ENCODE assay signal across 1 cellular context in genomic region chr5:112420111-112420864, GRCh38.
A peak's percentile ranks its signal among the peaks of the same experiment; 100 is the strongest.
TF ChIP-seq lines count a peak whose summit lies in the region.

No MANE protein-coding gene starts in this region.

TF ChIP-seq in HepG2, 621 proteins besides CTCF, POLR2A, EP300 and RAD21 (continued from another document):
- TF ChIP-seq MYPOP (CRISPR knock-in tag; IDR thresholded peaks at IDR 0.05) (0 out of 2 replicates have a peak, but pooled peaks have one; percentile 28), ZNF678 (CRISPR knock-in tag; IDR thresholded peaks at IDR 0.05) (no peak), ZBTB7B (CRISPR knock-in tag; IDR thresholded peaks at IDR 0.05) (no peak), XRCC5 (optimal IDR thresholded peaks at IDR 0.05; ENCODE audit: low read length) (peak; percentile 37), HNF4A (CRISPR knock-in tag; IDR thresholded peaks at IDR 0.05) (0 out of 2 replicates have a peak, but pooled peaks have one; percentile 9), PREB (CRISPR knock-in tag; IDR thresholded peaks at IDR 0.05) (no peak), NR2F2 (IDR thresholded peaks at IDR 0.05; ENCODE audit: borderline replicate concordance, low read depth) (no peak), POGZ (CRISPR knock-in tag; IDR thresholded peaks at IDR 0.05) (0 out of 2 replicates have a peak, but pooled peaks have one; percentile 39), NR0B2 (CRISPR knock-in tag; IDR thresholded peaks at IDR 0.05) (0 out of 2 replicates have a peak, but pooled peaks have one; percentile 34), IRF2 (CRISPR knock-in tag; IDR thresholded peaks at IDR 0.05) (0 out of 2 replicates have a peak, but pooled peaks have one; percentile 12), ZNF891 (CRISPR knock-in tag; IDR thresholded peaks at IDR 0.05) (0 out of 2 replicates have a peak, but pooled peaks have one; percentile 20), FOXK1 (CRISPR knock-in tag; IDR thresholded peaks at IDR 0.05; ENCODE audit: borderline replicate concordance, low read depth) (no peak), HMGXB4 (CRISPR knock-in tag; IDR thresholded peaks at IDR 0.05; ENCODE audit: borderline replicate concordance in 1 of 2, low read depth in 1 of 2) (peak; percentile 72 to 85; a peak in 3 of 4 replicates), STAT5B (CRISPR knock-in tag; IDR thresholded peaks at IDR 0.05) (no peak), KLF16 (CRISPR knock-in tag; IDR thresholded peaks at IDR 0.05) (no peak), ZSCAN20 (CRISPR knock-in tag; IDR thresholded peaks at IDR 0.05; ENCODE audit: borderline replicate concordance) (no peak), ZNF609 (CRISPR knock-in tag; IDR thresholded peaks at IDR 0.05; ENCODE audit: borderline replicate concordance) (no peak), ZNF563 (CRISPR knock-in tag; IDR thresholded peaks at IDR 0.05) (no peak), ATF7 (IDR thresholded peaks at IDR 0.05) (no peak), ATF7 (CRISPR knock-in tag; IDR thresholded peaks at IDR 0.05) (no peak), BATF2 (CRISPR knock-in tag; IDR thresholded peaks at IDR 0.05) (no peak), TMF1 (CRISPR knock-in tag; IDR thresholded peaks at IDR 0.05; ENCODE audit: low read depth) (0 out of 2 replicates have a peak, but pooled peaks have one; percentile 39), KDM2A (CRISPR knock-in tag; IDR thresholded peaks at IDR 0.05; ENCODE audit: borderline replicate concordance, low read depth) (peak; percentile 92), SALL2 (CRISPR knock-in tag; IDR thresholded peaks at IDR 0.05) (peak; percentile 37; the same call in 1 of the 2 replicates), ZNF800 (CRISPR knock-in tag; IDR thresholded peaks at IDR 0.05) (0 out of 2 replicates have a peak, but pooled peaks have one; percentile 50), FOXJ3 (CRISPR knock-in tag; IDR thresholded peaks at IDR 0.05; ENCODE audit: borderline replicate concordance) (0 out of 2 replicates have a peak, but pooled peaks have one; percentile 26), FOSL2 (CRISPR knock-in tag; IDR thresholded peaks at IDR 0.05) (no peak), GABPB1 (CRISPR knock-in tag; IDR thresholded peaks at IDR 0.05) (peak; percentile 59; the same call in 1 of the 2 replicates), CBX2 (IDR thresholded peaks at IDR 0.05; ENCODE audit: low read depth, low read length) (no peak), CBX2 (CRISPR knock-in tag; IDR thresholded peaks at IDR 0.05; ENCODE audit: low read depth) (no peak), ZNF574 (CRISPR knock-in tag; IDR thresholded peaks at IDR 0.05) (peak; percentile 45; the same call in 1 of the 2 replicates), FOSL1 (CRISPR knock-in tag; IDR thresholded peaks at IDR 0.05; ENCODE audit: borderline replicate concordance) (no peak), EZH2 (conservative IDR thresholded peaks at IDR 0.05; ENCODE audit: low read depth, low read length) (no peak), ZFP91 (CRISPR knock-in tag; IDR thresholded peaks at IDR 0.05; ENCODE audit: borderline replicate concordance) (peak; percentile 58; the same call in 1 of the 2 replicates), CAMTA2 (CRISPR knock-in tag; IDR thresholded peaks at IDR 0.05; ENCODE audit: borderline replicate concordance) (no peak), MAZ (IDR thresholded peaks at IDR 0.05; ENCODE audit: borderline replicate concordance, low read depth, low read length) (no peak), MAZ (CRISPR knock-in tag; IDR thresholded peaks at IDR 0.05; ENCODE audit: low read depth) (peak; percentile 28; the same call in 1 of the 2 replicates), SOX6 (IDR thresholded peaks at IDR 0.05) (no peak), SOX6 (CRISPR knock-in tag; IDR thresholded peaks at IDR 0.05) (peak; percentile 38), ZNF281 (CRISPR knock-in tag; IDR thresholded peaks at IDR 0.05; ENCODE audit: borderline replicate concordance) (no peak), KLF12 (CRISPR knock-in tag; IDR thresholded peaks at IDR 0.05; ENCODE audit: borderline replicate concordance) (0 out of 2 replicates have a peak, but pooled peaks have one; percentile 33), MAF1 (CRISPR knock-in tag; IDR thresholded peaks at IDR 0.05; ENCODE audit: borderline replicate concordance) (0 out of 2 replicates have a peak, but pooled peaks have one; percentile 43)
TF ChIP-seq in HepG2: peak in this region for 58.
